ENCODE assay signal across 19 cellular contexts in genomic region chr17:60153606-60154355, GRCh38. TPM values are rescaled to one million over a fixed set of nuclear protein-coding genes. Genes with fewer than 3 reads are reported as not detected.
DNase-seq lines count a peak whose midpoint lies in the region; ATAC-seq, FAIRE-seq and TF ChIP-seq lines count a peak whose summit lies in the region.
"Had no signal": no experiment of that assay in that cellular context is flagged by ENCODE, and none has a peak within 500 bp of the region (broad histone marks: within the 10 kb centered on the region; RNA-seq: fewer than 3 reads in every experiment).

No MANE protein-coding gene starts in this region.

- RAD21 ChIA-PET in GM12878 (lab: Charles Lee; ENCODE audit: unreplicated experiment), result no interaction called here

- no peak for TF ChIP-seq EP300 in GM12878 (IDR thresholded peaks at IDR 0.05; ENCODE audit: borderline replicate concordance in 1 of 2, control insufficient read depth in 1 of 2, low read depth in 2 of 2, low read length in 2 of 2)

- H3K27ac ChIP-seq in heart right ventricle, result peak overlapping the region in 7 of 10 donors; percentile 0 to 65 (median 60)
- no peak overlapping the region for H3K27ac ChIP-seq in right atrium auricular region
- no peak overlapping the region for H3K27ac ChIP-seq in GM12878 (ENCODE audit: control insufficient read depth, insufficient read depth)
- peak overlapping the region; percentile 46 for H3K27ac ChIP-seq in lower lobe of right lung
- peak overlapping the region; percentile 63 for H3K27ac ChIP-seq in vagina
- H3K27ac ChIP-seq: adrenal gland had no signal

- POLR2A ChIA-PET in GM12878 (lab: Charles Lee), result no interaction called here

- H3K9ac ChIP-seq in GM12878 (ENCODE audit: control insufficient read depth, insufficient read depth, low read length), result no peak overlapping the region

- 42 to 54% methylated on average over 12 of the region's 12 CpGs for WGBS in heart right ventricle, 2 donors
- WGBS in GM12878 (ENCODE audit: insufficient coverage, insufficient replicate concordance, low lambda C conversion rate, missing lambda C conversion rate), result 51% methylated on average over 10 of the region's 12 CpGs

- intact Hi-C loops in heart right ventricle (cut with DNase I), result loop anchor here in 1 of 10 donors (5.0 kb wide), 1 partner anchor 274 kb away; no protein-coding TSS in a partner anchor
- intact Hi-C loops in GM12878 (cut with micrococcal nuclease; ENCODE audit: unreplicated experiment), result no loop called here
- intact Hi-C loops in lower lobe of right lung (cut with DNase I), result no loop called here
- intact Hi-C loops in vagina (cut with DNase I), result no loop called here

- in situ Hi-C loops in GM12878 (cut with MboI), result no loop called here

- no peaks in the 10 kb centered on the region for H3K79me2 ChIP-seq in GM12878 (ENCODE audit: control insufficient read depth, insufficient read depth, low read length)

- FAIRE-seq in GM12878 (lab: Jason Lieb, UNC), result no peak
- FAIRE-seq: endometrium had no signal

- no peak overlapping the region for H2AFZ ChIP-seq in GM12878 (ENCODE audit: control insufficient read depth, low read depth, low read length)

- H3K4me3 ChIP-seq in heart right ventricle, result peak overlapping the region in 2 of 10 donors; percentile 5 to 10
- no peak overlapping the region for H3K4me3 ChIP-seq in right atrium auricular region
- no peak overlapping the region for H3K4me3 ChIP-seq in GM12878
- H3K4me3 ChIP-seq in lower lobe of right lung, result peak overlapping the region; percentile 11
- peak overlapping the region in 1 of 2 donors; percentile 9 for H3K4me3 ChIP-seq in vagina
- H3K4me3 ChIP-seq: adrenal gland had no signal

- H3K4me1 ChIP-seq in heart right ventricle, result peaks cover 10 to 71% (median 43%) of the 10 kb centered on the region in 9 donors
- peaks cover 0 to 37% of the 10 kb centered on the region in 2 donors for H3K4me1 ChIP-seq in right atrium auricular region
- peaks cover 2% of the 10 kb centered on the region; the same call in 1 of the 2 replicates for H3K4me1 ChIP-seq in GM12878 (ENCODE audit: control insufficient read depth, insufficient read depth, low read length)
- peaks cover 41% of the 10 kb centered on the region for H3K4me1 ChIP-seq in lower lobe of right lung
- peaks cover 37% of the 10 kb centered on the region for H3K4me1 ChIP-seq in vagina

- H3K9me3 ChIP-seq in heart right ventricle (no peaks in the 10 kb centered on the region), right atrium auricular region (no peaks in the 10 kb centered on the region), GM12878 (replicated peaks; ENCODE audit: control insufficient read depth, insufficient read depth, low read length) (no peaks in the 10 kb centered on the region; the same call in 2 of the 3 replicates), lower lobe of right lung (no peaks in the 10 kb centered on the region), vagina (no peaks in the 10 kb centered on the region)
- H3K9me3 ChIP-seq: adrenal gland had no signal

- no TSS peak for BruUV-seq in GM12878 (replicated peaks; lab: Mats Ljungman, UMichigan)

- SMC1A ChIA-PET in GM12878 (lab: Charles Lee; ENCODE audit: uncharacterized antibody, unreplicated experiment), result no interaction called here

- ATAC-seq in heart right ventricle (peak in 3 of 8 donors; percentile 12 to 26 (median 15)), GM12878 (no peak), lower lobe of right lung (no peak)
- ATAC-seq: activated CD8-positive, alpha-beta T cell treated with anti-CD3 and anti-CD28 coated beads, Interleukin-2, amount 10 ng/mL, durations not matched to agents 7 days and 5 days; activated T-helper 17 cell treated with anti-CD3 and anti-CD28 coated beads, Interleukin-2, amount 50 U/mL, for 72 hours; naive thymus-derived CD4-positive, alpha-beta T cell; stimulated activated naive CD8-positive, alpha-beta T cell treated with anti-CD3 and anti-CD28 coated beads, Interleukin-15, amount 100 ng/mL, for 72 hours had no signal

- DNase-seq in heart right ventricle (no peak), right atrium auricular region (ENCODE audit: low spot score) (no peak), GM12878 (ENCODE audit: low read depth, low spot score) (no peak), lower lobe of right lung (peak; percentile 24), vagina (ENCODE audit: extremely low spot score in 2 of 2) (no peak), foreskin melanocyte (no peak)
- DNase-seq in NK-92 treated with Interleukin-12 subunit alpha and Interleukin-12 subunit beta, amount 100 ng/mL, for 24 hours (lab: John Stamatoyannopoulos, UW), result no peak
- no peak for DNase-seq in activated T-cell treated with anti-CD3 and anti-CD28 coated beads, Interleukin-2, amount 50 U/mL, for 48 hours
- DNase-seq: ACHN; activated CD8-positive, alpha-beta T cell treated with anti-CD3 and anti-CD28 coated beads, Interleukin-2, amount 10 ng/mL, durations not matched to agents 7 days and 5 days; central memory CD4-positive, alpha-beta T cell; naive thymus-derived CD4-positive, alpha-beta T cell; NCI-H1930; NCI-H774; stimulated activated CD4-positive, alpha-beta T cell treated with anti-CD3 and anti-CD28 coated beads, Interleukin-15, amount 100 ng/mL, for 24 hours; stimulated activated naive CD8-positive, alpha-beta T cell treated with anti-CD3 and anti-CD28 coated beads, Interleukin-15, amount 100 ng/mL, for 72 hours had no signal

- TF ChIP-seq CTCF in heart right ventricle (IDR thresholded peaks at IDR 0.05) (no peak), right atrium auricular region (IDR thresholded peaks at IDR 0.05) (no peak), GM12878 (IDR thresholded peaks at IDR 0.05 in 2 of 3, conservative IDR thresholded peaks at IDR 0.05 in 1 of 3; ENCODE audit: control insufficient read depth in 2 of 3, extremely low read depth in 1 of 3, insufficient read depth in 1 of 3, low read depth in 3 of 3, low read length in 3 of 3) (no peak), lower lobe of right lung (IDR thresholded peaks at IDR 0.05) (no peak), vagina (IDR thresholded peaks at IDR 0.05) (no peak)

- no peak for TF ChIP-seq POLR2A in GM12878 (IDR thresholded peaks at IDR 0.05; ENCODE audit: low read depth, low read length)
- no peak for TF ChIP-seq POLR2A in vagina (IDR thresholded peaks at IDR 0.05)

- H3K27me3 ChIP-seq in heart right ventricle (peaks cover 15 to 81% (median 49%) of the 10 kb centered on the region in 7 donors), right atrium auricular region (peaks cover 6 to 25% of the 10 kb centered on the region in 2 donors), GM12878 (replicated peaks in 1 of 2; ENCODE audit: control insufficient read depth in 2 of 2, insufficient read depth in 2 of 2, low read length in 1 of 2) (peaks cover 4 to 14% of the 10 kb centered on the region in 2 experiments), lower lobe of right lung (ENCODE audit: low read depth) (peaks cover 36% of the 10 kb centered on the region), vagina (peaks cover 7% of the 10 kb centered on the region)

- no peak for TF ChIP-seq RAD21 in GM12878 (IDR thresholded peaks at IDR 0.05; ENCODE audit: insufficient read depth, low read depth, low read length)

- CTCF ChIA-PET in GM12878 (lab: Yijun Ruan, JAX), result interaction anchor here (1.3 kb wide), 1 partner anchor 13 kb away, joined by 4 read pairs; no protein-coding TSS in a partner anchor

- H3K36me3 ChIP-seq in heart right ventricle, result no peaks in the 10 kb centered on the region
- no peaks in the 10 kb centered on the region for H3K36me3 ChIP-seq in right atrium auricular region
- no peaks in the 10 kb centered on the region for H3K36me3 ChIP-seq in GM12878 (ENCODE audit: control insufficient read depth in 2 of 2, insufficient read depth in 2 of 2, low read length in 1 of 2)
- no peaks in the 10 kb centered on the region for H3K36me3 ChIP-seq in lower lobe of right lung
- no peaks in the 10 kb centered on the region for H3K36me3 ChIP-seq in vagina
- H3K36me3 ChIP-seq: adrenal gland had no signal

- H4K20me1 ChIP-seq in GM12878 (ENCODE audit: control insufficient read depth, insufficient read depth), result no peaks in the 10 kb centered on the region

- H3K4me2 ChIP-seq in GM12878 (ENCODE audit: control insufficient read depth, insufficient read depth), result no peak overlapping the region

TF ChIP-seq in GM12878, 131 proteins besides CTCF, POLR2A, EP300 and RAD21:
- TF ChIP-seq ETV6 (conservative IDR thresholded peaks at IDR 0.05 in 1 of 2, IDR thresholded peaks at IDR 0.05 in 1 of 2; ENCODE audit: borderline replicate concordance in 1 of 2, low read depth in 1 of 2) (peak in 1 of 2 experiments; percentile 18; a peak in 1 of 4 replicates), CBFB (IDR thresholded peaks at IDR 0.05; ENCODE audit: low read depth) (no peak), NFXL1 (IDR thresholded peaks at IDR 0.05; ENCODE audit: borderline replicate concordance) (peak; percentile 4; the same call in 1 of the 2 replicates)

RNA-seq across cellular contexts. Expression of gene CA4, which starts 4.0 kb away (rescaled TPM):
- total RNA-seq in heart right ventricle, result 10 to 100 TPM in 7 of 10 donors, 1 to 10 TPM in 3; 5.7 to 35.1 (median 14.4) TPM
- 10 to 100 TPM; 38.6 to 57.8 TPM for polyA plus RNA-seq in heart right ventricle
- 1 to 10 TPM; 1.7 to 4.0 TPM for total RNA-seq in right atrium auricular region
- total RNA-seq in GM12878 (2013; cell fraction: nucleolus; rRNA removed), result not detected in 2 replicates
- not detected in 2 replicates for total RNA-seq in GM12878 (2014; rRNA removed)
- not detected in 2 replicates for total RNA-seq in GM12878 (2014; rRNA removed; fragmentation: Illumina TruSeq; extraction: Trizol)
- total RNA-seq in GM12878 (2021), result not detected in 2 replicates
- polyA plus RNA-seq in GM12878 (2011; ENCODE audit: low read depth), result not detected
- polyA plus RNA-seq in GM12878 (2011; rRNA removed), result 0.20 and 0.31 TPM in 2 replicates
- 0.32 and 0.43 TPM in 2 replicates for polyA plus RNA-seq in GM12878 (2011; cell fraction: cytosol; rRNA removed)
- 0.19 and 0.57 TPM in 2 replicates for polyA plus RNA-seq in GM12878 (2011; cell fraction: nucleus; rRNA removed)
- polyA plus RNA-seq in GM12878 (2012), result not detected in 2 replicates
- 0.13 TPM in 1 of 2 replicates, not detected in the other for polyA plus RNA-seq in GM12878 (2014; fragmentation: Illumina TruSeq; extraction: Trizol)
- polyA plus RNA-seq in GM12878 (2014; fragmentation: Nextera tagmentation; extraction: Ambion mirVana), result not detected
- polyA plus RNA-seq in GM12878 (2014; rRNA removed), result not detected in 2 replicates
- polyA plus RNA-seq in GM12878 (2016; fragmentation: Nextera tagmentation; extraction: Ambion mirVana), result not detected
- not detected in 2 replicates for polyA minus RNA-seq in GM12878 (2011; rRNA and poly(A)+ RNA removed)
- not detected in 2 replicates for polyA minus RNA-seq in GM12878 (2011; cell fraction: cytosol; rRNA and poly(A)+ RNA removed)
- polyA minus RNA-seq in GM12878 (2011; cell fraction: nucleus; rRNA and poly(A)+ RNA removed), result not detected in 2 replicates
- total RNA-seq in lower lobe of right lung, result 72.8 TPM
- total RNA-seq in vagina, result not detected
- total RNA-seq: activated CD8-positive, alpha-beta T cell treated with anti-CD3 and anti-CD28 coated beads, Interleukin-2, amount 10 ng/mL, durations not matched to agents 7 days and 5 days; activated T-helper 17 cell treated with anti-CD3 and anti-CD28 coated beads, Interleukin-2, amount 50 U/mL, for 72 hours; naive thymus-derived CD4-positive, alpha-beta T cell had no signal
- polyA plus RNA-seq: naive thymus-derived CD4-positive, alpha-beta T cell had no signal

Comparison
In these comparisons a context has a peak if more than half of its experiments do, and no peak if none do; other contexts are left out.
1. H3K27ac ChIP-seq: peak in heart right ventricle (7 of 10), lower lobe of right lung (single experiment) and vagina (single experiment); none in right atrium auricular region (0 of 2) and GM12878 (single experiment).